In the genomic region with DNA sequence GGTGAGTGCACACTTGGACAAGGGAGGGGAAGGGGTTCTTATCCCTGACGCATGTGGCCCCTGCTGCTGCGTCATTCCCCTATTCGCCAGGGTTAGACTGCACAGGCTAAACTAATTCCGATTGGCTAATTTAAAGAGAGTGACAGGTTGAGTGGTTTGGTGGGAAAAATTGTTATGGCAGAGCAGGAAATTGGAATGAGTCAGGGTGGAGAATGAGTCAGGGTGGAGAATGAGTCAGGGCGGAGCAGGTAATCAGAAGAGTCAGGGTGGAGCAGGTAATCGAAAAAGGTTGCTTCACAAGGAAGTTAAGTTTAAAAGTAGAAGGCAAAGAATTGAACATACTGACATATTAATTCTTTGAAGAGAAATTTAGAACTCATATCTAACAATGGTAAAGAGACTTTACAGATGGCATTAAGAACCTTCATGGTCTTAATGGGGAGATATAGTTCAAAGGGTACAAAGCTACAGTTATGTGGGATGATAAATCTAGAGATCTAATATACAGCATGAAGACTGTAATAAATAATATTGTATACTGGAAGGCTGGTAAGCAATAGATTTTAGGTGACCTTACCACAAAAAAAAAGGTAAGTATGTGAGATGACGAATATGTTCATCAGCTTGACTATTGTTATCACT, we compare ENCODE assay signal across 2 cellular contexts.
TF ChIP-seq lines count a peak whose summit lies in the region.
"Not testable (repeated sequence)": the region's sequence is repeated elsewhere in the genome, so short reads cannot be mapped to it uniquely, and the experiment has no call there.

No MANE protein-coding gene starts in this region.

TF ChIP-seq in HEK293T, 16 proteins besides CTCF, POLR2A, EP300 and RAD21:
- peak; percentile 70 for TF ChIP-seq PKNOX1 (IDR thresholded peaks at IDR 0.05)
TF ChIP-seq in HEK293T: peak in this region for 1; not testable (repeated sequence) for 15.

TF ChIP-seq in K562, 482 proteins besides CTCF, POLR2A, EP300 and RAD21 (continued from another document):
- not testable (repeated sequence) for TF ChIP-seq CEBPG (CRISPR knock-in tag; IDR thresholded peaks at IDR 0.05); FOXM1 (CRISPR knock-in tag; IDR thresholded peaks at IDR 0.05; ENCODE audit: low read depth); JUN (CRISPR knock-in tag; IDR thresholded peaks at IDR 0.05; ENCODE audit: borderline replicate concordance); MYBL2 (CRISPR knock-in tag; IDR thresholded peaks at IDR 0.05; ENCODE audit: borderline replicate concordance); PBX2 (CRISPR knock-in tag; IDR thresholded peaks at IDR 0.05; ENCODE audit: low read depth)
- TF ChIP-seq CEBPG (tag; conservative IDR thresholded peaks at IDR 0.05 in 1 of 2, IDR thresholded peaks at IDR 0.05 in 1 of 2) (0 out of 4 replicates have a peak, but pooled peaks of 1 of the 2 experiments have one; percentile 11), ARID1B (IDR thresholded peaks at IDR 0.05) (peak; percentile 73), EP400 (IDR thresholded peaks at IDR 0.05) (peak; percentile 31; the same call in 1 of the 2 replicates), ZEB2 (IDR thresholded peaks at IDR 0.05) (peak; percentile 63; the same call in 1 of the 2 replicates), ZNF316 (IDR thresholded peaks at IDR 0.05) (peak; percentile 45), SMARCA4 (IDR thresholded peaks at IDR 0.05) (peak; percentile 69), MEIS2 (IDR thresholded peaks at IDR 0.05; ENCODE audit: partially characterized antibody) (peak; percentile 5), TRIM24 (IDR thresholded peaks at IDR 0.05) (peak; percentile 80 to 82), FOXM1 (IDR thresholded peaks at IDR 0.05; ENCODE audit: low read depth) (peak; percentile 75; the same call in 1 of the 2 replicates), KDM1A (IDR thresholded peaks at IDR 0.05) (peak; percentile 38 to 65; a peak in 1 of 4 replicates), EHMT2 (IDR thresholded peaks at IDR 0.05) (peak; percentile 53; the same call in 1 of the 2 replicates), CBFA2T2 (conservative IDR thresholded peaks at IDR 0.05) (0 out of 2 replicates have a peak, but pooled peaks have one; percentile 3), JUN (IDR thresholded peaks at IDR 0.05; ENCODE audit: borderline replicate concordance, low read depth, low read length) (peak; percentile 70; the same call in 1 of the 2 replicates), NFE2 (IDR thresholded peaks at IDR 0.05; ENCODE audit: low read depth) (peak; percentile 38; the same call in 1 of the 2 replicates), FOSL1 (tag; conservative IDR thresholded peaks at IDR 0.05) (peak; percentile 90), CHAMP1 (IDR thresholded peaks at IDR 0.05) (peak; percentile 63; the same call in 1 of the 2 replicates), JUND (IDR thresholded peaks at IDR 0.05; ENCODE audit: borderline replicate concordance, low read depth, low read length) (peak; percentile 44; the same call in 1 of the 2 replicates), JUND (tag; IDR thresholded peaks at IDR 0.05; ENCODE audit: borderline replicate concordance, low read depth, low read length) (peak; percentile 10; the same call in 1 of the 3 replicates), MYBL2 (IDR thresholded peaks at IDR 0.05; ENCODE audit: low read depth) (peak; percentile 87), C11orf30 (IDR thresholded peaks at IDR 0.05; ENCODE audit: low read depth) (peak; percentile 47), PKNOX1 (IDR thresholded peaks at IDR 0.05) (peak; percentile 96), BCOR (IDR thresholded peaks at IDR 0.05) (0 out of 2 replicates have a peak, but pooled peaks have one; percentile 26), DPF2 (IDR thresholded peaks at IDR 0.05) (peak; percentile 81), CREM (IDR thresholded peaks at IDR 0.05; ENCODE audit: low read depth) (0 out of 2 replicates have a peak, but pooled peaks have one; percentile 36), CC2D1A (IDR thresholded peaks at IDR 0.05) (peak; percentile 85), PBX2 (tag; conservative IDR thresholded peaks at IDR 0.05; ENCODE audit: low read depth) (peak; percentile 50)
- TF ChIP-seq, protein P1, sequence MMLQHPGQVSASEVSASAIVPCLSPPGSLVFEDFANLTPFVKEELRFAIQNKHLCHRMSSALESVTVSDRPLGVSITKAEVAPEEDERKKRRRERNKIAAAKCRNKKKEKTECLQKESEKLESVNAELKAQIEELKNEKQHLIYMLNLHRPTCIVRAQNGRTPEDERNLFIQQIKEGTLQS (IDR thresholded peaks at IDR 0.05): peak; percentile 94
- TF ChIP-seq, protein P1 (CRISPR knock-in tag; conservative IDR thresholded peaks at IDR 0.05): not testable (repeated sequence)
- TF ChIP-seq, protein P2, sequence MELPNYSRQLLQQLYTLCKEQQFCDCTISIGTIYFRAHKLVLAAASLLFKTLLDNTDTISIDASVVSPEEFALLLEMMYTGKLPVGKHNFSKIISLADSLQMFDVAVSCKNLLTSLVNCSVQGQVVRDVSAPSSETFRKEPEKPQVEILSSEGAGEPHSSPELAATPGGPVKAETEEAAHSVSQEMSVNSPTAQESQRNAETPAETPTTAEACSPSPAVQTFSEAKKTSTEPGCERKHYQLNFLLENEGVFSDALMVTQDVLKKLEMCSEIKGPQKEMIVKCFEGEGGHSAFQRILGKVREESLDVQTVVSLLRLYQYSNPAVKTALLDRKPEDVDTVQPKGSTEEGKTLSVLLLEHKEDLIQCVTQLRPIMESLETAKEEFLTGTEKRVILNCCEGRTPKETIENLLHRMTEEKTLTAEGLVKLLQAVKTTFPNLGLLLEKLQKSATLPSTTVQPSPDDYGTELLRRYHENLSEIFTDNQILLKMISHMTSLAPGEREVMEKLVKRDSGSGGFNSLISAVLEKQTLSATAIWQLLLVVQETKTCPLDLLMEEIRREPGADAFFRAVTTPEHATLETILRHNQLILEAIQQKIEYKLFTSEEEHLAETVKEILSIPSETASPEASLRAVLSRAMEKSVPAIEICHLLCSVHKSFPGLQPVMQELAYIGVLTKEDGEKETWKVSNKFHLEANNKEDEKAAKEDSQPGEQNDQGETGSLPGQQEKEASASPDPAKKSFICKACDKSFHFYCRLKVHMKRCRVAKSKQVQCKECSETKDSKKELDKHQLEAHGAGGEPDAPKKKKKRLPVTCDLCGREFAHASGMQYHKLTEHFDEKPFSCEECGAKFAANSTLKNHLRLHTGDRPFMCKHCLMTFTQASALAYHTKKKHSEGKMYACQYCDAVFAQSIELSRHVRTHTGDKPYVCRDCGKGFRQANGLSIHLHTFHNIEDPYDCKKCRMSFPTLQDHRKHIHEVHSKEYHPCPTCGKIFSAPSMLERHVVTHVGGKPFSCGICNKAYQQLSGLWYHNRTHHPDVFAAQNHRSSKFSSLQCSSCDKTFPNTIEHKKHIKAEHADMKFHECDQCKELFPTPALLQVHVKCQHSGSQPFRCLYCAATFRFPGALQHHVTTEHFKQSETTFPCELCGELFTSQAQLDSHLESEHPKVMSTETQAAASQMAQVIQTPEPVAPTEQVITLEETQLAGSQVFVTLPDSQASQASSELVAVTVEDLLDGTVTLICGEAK (IDR thresholded peaks at IDR 0.05): 0 out of 2 replicates have a peak, but pooled peaks have one; percentile 11
- TF ChIP-seq, protein P2 (CRISPR knock-in tag; IDR thresholded peaks at IDR 0.05): not testable (repeated sequence)
TF ChIP-seq in K562: peak in this region for 29; not testable (repeated sequence) for 453.
